Comparison of ENCODE assay signal across 8 cellular contexts in the genomic region with DNA sequence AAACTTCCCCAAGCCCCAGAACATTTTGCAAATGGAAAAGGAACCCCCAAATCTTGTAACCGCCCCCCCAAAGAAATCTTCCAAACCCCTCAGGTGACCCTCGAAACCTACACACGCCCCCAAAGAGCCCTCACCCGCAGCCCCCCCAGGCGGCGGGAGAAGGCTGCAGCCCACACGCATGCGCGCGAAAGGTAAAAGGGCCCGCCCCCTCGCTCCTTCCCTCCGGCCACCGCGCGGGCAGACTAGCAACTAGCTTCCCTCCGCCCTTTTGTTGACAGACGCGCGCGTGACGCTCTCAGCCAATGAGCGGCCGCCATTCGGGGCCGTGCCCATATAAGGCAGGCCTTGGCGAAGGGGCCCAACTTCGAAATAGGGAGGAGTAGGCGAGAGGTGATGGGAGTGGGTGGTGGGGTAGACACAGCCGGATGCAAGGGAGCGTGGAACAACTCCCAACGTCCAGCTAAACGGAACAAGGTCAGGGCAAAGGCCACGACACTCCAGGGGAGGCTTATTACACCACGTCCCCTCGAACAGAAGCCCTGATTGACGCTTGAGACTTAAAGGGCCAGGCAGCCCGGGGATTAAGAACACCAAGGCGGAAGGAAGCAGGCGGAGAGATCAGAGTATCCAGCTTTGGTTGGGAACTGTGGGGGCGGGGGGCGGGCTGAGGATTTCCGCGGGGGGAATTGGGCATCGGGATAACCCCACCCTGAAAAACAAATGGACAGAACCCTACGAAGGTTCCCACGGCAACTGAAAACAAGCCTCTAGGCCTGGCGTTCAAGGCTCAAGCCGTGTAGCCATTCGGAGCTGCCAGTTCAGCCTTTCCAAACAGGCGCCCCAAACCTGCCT. TPM values are rescaled to one million over a fixed set of nuclear protein-coding genes. Genes with fewer than 3 reads are reported as not detected.
A peak's percentile ranks its signal among the peaks of the same experiment; 100 is the strongest.
DNase-seq lines count a peak whose midpoint lies in the region; ATAC-seq lines count a peak whose summit lies in the region.

No MANE protein-coding gene starts in this region.

- no peaks in the 10 kb centered on the region for H3K9me3 ChIP-seq in effector memory CD4-positive, alpha-beta T cell (ENCODE audit: control insufficient read depth, low read length)

- H3K4me3 ChIP-seq in effector memory CD4-positive, alpha-beta T cell (ENCODE audit: insufficient read depth, low read depth, low read length, poor library complexity, severe bottlenecking), result peak overlapping the region; percentile 83

- no peaks in the 10 kb centered on the region for H3K27me3 ChIP-seq in effector memory CD4-positive, alpha-beta T cell (replicated peaks; ENCODE audit: control insufficient read depth, insufficient read depth, low read length, poor library complexity, severe bottlenecking)

- H3K27ac ChIP-seq in effector memory CD4-positive, alpha-beta T cell (ENCODE audit: insufficient read depth, low read length, poor library complexity, severe bottlenecking), result peak overlapping the region; percentile 79

- DNase-seq in COLO668 (lab: John Stamatoyannopoulos, UW; ENCODE audit: unreplicated experiment), result peak; percentile 98
- DNase-seq in HT1080 (ENCODE audit: low read depth), result peak; percentile 99
- DNase-seq in NOMO-1 (lab: John Stamatoyannopoulos, UW; ENCODE audit: unreplicated experiment in 2 of 2), result peak; percentile 100
- DNase-seq in activated CD8-positive, alpha-beta memory T cell treated with anti-CD3 and anti-CD28 coated beads for 48 hours (ENCODE audit: low read depth in 2 of 3, low spot score in 2 of 3), result peak; percentile 89 to 97 (median 93)
- peak; percentile 95 to 98 (median 97) for DNase-seq in effector memory CD4-positive, alpha-beta T cell
- peak; percentile 99 to 100 for DNase-seq in lung microvascular endothelial cell (ENCODE audit: low read depth in 2 of 2)
- peak; percentile 91 to 96 (median 95) for DNase-seq in stimulated activated CD4-positive, alpha-beta T cell treated with anti-CD3 and anti-CD28 coated beads, TNF-alpha, amount 100 ng/mL, for 4 hours (ENCODE audit: low read depth in 3 of 3)

- peaks cover 8% of the 10 kb centered on the region for H3K36me3 ChIP-seq in effector memory CD4-positive, alpha-beta T cell (ENCODE audit: control insufficient read depth, insufficient read depth, low read length)

- peaks cover 19% of the 10 kb centered on the region for H3K4me1 ChIP-seq in effector memory CD4-positive, alpha-beta T cell (ENCODE audit: control insufficient read depth, insufficient read depth, low read length, poor library complexity, severe bottlenecking)

- peak; percentile 91 for ATAC-seq in GM21360 (IDR thresholded peaks at IDR 0.05; ENCODE audit: unreplicated experiment)

RNA-seq across cellular contexts. Expression of a gene that starts 13.3 kb away (rescaled TPM):
- 9.5 and 14.2 TPM in 2 replicates for total RNA-seq in HT1080 (2014; rRNA removed; shearing (Covaris generic))
- polyA plus RNA-seq in HT1080 (2015; cell fraction: cytosol; rRNA removed), result 11.0 and 12.5 TPM in 2 replicates
- 48.1 and 62.7 TPM in 2 replicates for polyA plus RNA-seq in HT1080 (2015; cell fraction: nucleus; rRNA removed)
- 3.5 and 4.4 TPM in 2 replicates for total RNA-seq in lung microvascular endothelial cell

RNA-seq across cellular contexts. Expression of a gene that starts 15.9 kb away (rescaled TPM):
- 0.07 and 0.37 TPM in 2 replicates for total RNA-seq in HT1080 (2014; rRNA removed; shearing (Covaris generic))
- 0.81 and 0.95 TPM in 2 replicates for polyA plus RNA-seq in HT1080 (2015; cell fraction: cytosol; rRNA removed)
- polyA plus RNA-seq in HT1080 (2015; cell fraction: nucleus; rRNA removed), result 1.00 and 1.4 TPM in 2 replicates
- not detected in 2 replicates for total RNA-seq in lung microvascular endothelial cell

RNA-seq across cellular contexts. Expression of a gene that starts 24.9 kb away (rescaled TPM):
- 16.9 and 20.9 TPM in 2 replicates for total RNA-seq in HT1080 (2014; rRNA removed; shearing (Covaris generic))
- polyA plus RNA-seq in HT1080 (2015; cell fraction: cytosol; rRNA removed), result 22.8 and 26.6 TPM in 2 replicates
- polyA plus RNA-seq in HT1080 (2015; cell fraction: nucleus; rRNA removed), result 22.8 and 30.2 TPM in 2 replicates
- total RNA-seq in lung microvascular endothelial cell, result 5.9 and 7.7 TPM in 2 replicates

RNA-seq across cellular contexts. Expression of a gene that starts 25.6 kb away (rescaled TPM):
- total RNA-seq in HT1080 (2014; rRNA removed; shearing (Covaris generic)), result 612 and 1,194 TPM in 2 replicates
- 503 and 522 TPM in 2 replicates for polyA plus RNA-seq in HT1080 (2015; cell fraction: cytosol; rRNA removed)
- 165 and 192 TPM in 2 replicates for polyA plus RNA-seq in HT1080 (2015; cell fraction: nucleus; rRNA removed)
- 331 and 391 TPM in 2 replicates for total RNA-seq in lung microvascular endothelial cell

RNA-seq across cellular contexts. Expression of a gene that starts 49.3 kb away (rescaled TPM):
- 0.07 and 0.23 TPM in 2 replicates for total RNA-seq in HT1080 (2014; rRNA removed; shearing (Covaris generic))
- not detected in 2 replicates for polyA plus RNA-seq in HT1080 (2015; cell fraction: cytosol; rRNA removed)
- polyA plus RNA-seq in HT1080 (2015; cell fraction: nucleus; rRNA removed), result 2.0 and 2.6 TPM in 2 replicates
- under 0.01 TPM in 2 replicates for total RNA-seq in lung microvascular endothelial cell

Comparison
In these comparisons a context has a peak if more than half of its experiments do, and no peak if none do; other contexts are left out.
1. Peak in every context shown above with its lines: DNase-seq, ATAC-seq, H3K4me3 ChIP-seq and H3K27ac ChIP-seq.